8 cellular contexts compared by ENCODE assay signal in genomic region chr1:219174672-219175564, GRCh38. TPM values are rescaled to one million over a fixed set of nuclear protein-coding genes. Genes with fewer than 3 reads are reported as not detected.
A peak's percentile ranks its signal among the peaks of the same experiment; 100 is the strongest.
DNase-seq lines count a peak whose midpoint lies in the region; ATAC-seq, FAIRE-seq and TF ChIP-seq lines count a peak whose summit lies in the region.

No MANE protein-coding gene starts in this region.

- ATAC-seq in HG02623 (IDR thresholded peaks at IDR 0.05; ENCODE audit: unreplicated experiment): peak; percentile 17

- DNase-seq in GM12892 (ENCODE audit: insufficient read length) (no peak), OCI-M1 (lab: John Stamatoyannopoulos, UW) (peak; percentile 47), brain pericyte (ENCODE audit: low read depth, low spot score) (peak; percentile 79), iPS-NIHi7 (ENCODE audit: extremely low spot score) (peak; percentile 24), frontal cortex (ENCODE audit: low spot score in 2 of 2) (no peak), GF-D8 (lab: John Stamatoyannopoulos, UW) (no peak)

- H3K27me3 ChIP-seq in skeletal muscle tissue (ENCODE audit: control insufficient read depth in 3 of 3, insufficient read depth in 3 of 3, low read length in 3 of 3): no peaks in the 10 kb centered on the region

- 0 out of 2 replicates have a peak, but pooled peaks have one; percentile 12 for TF ChIP-seq POLR2A in GM12892 (IDR thresholded peaks at IDR 0.05; ENCODE audit: low read depth, low read length)

- peak overlapping the region; percentile 95 for H3K27ac ChIP-seq in skeletal muscle tissue (ENCODE audit: low read depth, low read length)

- peak overlapping the region; percentile 82 to 89 (median 88) for H3K4me3 ChIP-seq in skeletal muscle tissue (ENCODE audit: low read length in 3 of 3)

- H3K36me3 ChIP-seq in skeletal muscle tissue (ENCODE audit: control insufficient read depth in 3 of 3, insufficient read depth in 3 of 3, low read length in 3 of 3): peaks cover 0 to 4% (median 0%) of the 10 kb centered on the region in 3 donors

- no peaks in the 10 kb centered on the region for H3K9me3 ChIP-seq in skeletal muscle tissue (ENCODE audit: control insufficient read depth in 3 of 3, low read length in 3 of 3)

- peak; percentile 69 for FAIRE-seq in GM12892 (lab: Jason Lieb, UNC)
- FAIRE-seq in frontal cortex (lab: Jason Lieb, UNC): no peak

- H3K9ac ChIP-seq in skeletal muscle tissue (ENCODE audit: low read depth in 1 of 3, low read length in 3 of 3): peak overlapping the region; percentile 84 to 92 (median 86)

- H3K4me1 ChIP-seq in skeletal muscle tissue (ENCODE audit: control insufficient read depth in 3 of 3, insufficient read depth in 3 of 3, low read length in 3 of 3): peaks cover 9 to 17% (median 14%) of the 10 kb centered on the region in 3 donors

RNA-seq across cellular contexts. Expression of gene LYPLAL1, which starts 1.2 kb away (rescaled TPM):
- polyA plus RNA-seq in GM12892 (2012; ENCODE audit: missing spikeins): 48.7 TPM
- total RNA-seq in skeletal muscle tissue (50.6 TPM), frontal cortex (42.4 TPM)

Comparison
In these comparisons a context has a peak if more than half of its experiments do, and no peak if none do; other contexts are left out.
1. DNase-seq: peak in OCI-M1 (single experiment), brain pericyte (single experiment) and iPS-NIHi7 (single experiment); none in GM12892 (single experiment), frontal cortex (0 of 2) and GF-D8 (single experiment).